In genomic region chrX:154013614-154014360, GRCh38 we compare ENCODE assay signal across 8 cellular contexts. TPM values are rescaled to one million over a fixed set of nuclear protein-coding genes. Genes with fewer than 3 reads are reported as not detected.
DNase-seq lines count a peak whose midpoint lies in the region; ATAC-seq and TF ChIP-seq lines count a peak whose summit lies in the region.

No MANE protein-coding gene starts in this region.

- H3K9me3 ChIP-seq in psoas muscle = no peaks in the 10 kb centered on the region

- intact Hi-C loops in psoas muscle (cut with DNase I) = loop anchor here (2.0 to 5.0 kb wide), 3 partner anchors 37 to 41 kb away; partner anchors contain the start of genes HCFC1 (in 1 of the 2) and TMEM187 (in 1 of the 2)

- peaks cover 0 to 9% of the 10 kb centered on the region in 2 donors for H3K36me3 Mint-ChIP-seq in activated T-cell treated with anti-CD3 and anti-CD28 coated beads, Interleukin-2, amount 50 U/mL, for 72 hours (ENCODE audit: insufficient read depth in 2 of 2)

- TF ChIP-seq CTCF in GM12872 (IDR thresholded peaks at IDR 0.05; ENCODE audit: insufficient read depth, low read depth, low read length) (peak; percentile 90), foreskin keratinocyte (conservative IDR thresholded peaks at IDR 0.05) (peak; percentile 71), psoas muscle (IDR thresholded peaks at IDR 0.05) (peak; percentile 89)

- peaks cover 15% of the 10 kb centered on the region for H3K4me1 Mint-ChIP-seq in activated T-cell treated with anti-CD3 and anti-CD28 coated beads, Interleukin-2, amount 50 U/mL, for 72 hours (ENCODE audit: low read depth)

- DNase-seq in A172 (ENCODE audit: low spot score) = peak; percentile 40
- DNase-seq in NCI-H2227 (lab: John Stamatoyannopoulos, UW; ENCODE audit: unreplicated experiment) = peak; percentile 54
- DNase-seq in activated T-cell treated with anti-CD3 and anti-CD28 coated beads, Interleukin-2, amount 50 U/mL, for 72 hours = peak; percentile 46 to 50
- no peak for DNase-seq in foreskin keratinocyte
- DNase-seq in psoas muscle = peak in 1 of 2 donors; percentile 71
- DNase-seq in foreskin melanocyte = no peak
- DNase-seq in DMS114 treated with DMSO at 0.1 percent for 48 hours (lab: John Stamatoyannopoulos, UW; ENCODE audit: unreplicated experiment) = no peak

- ATAC-seq in activated T-cell treated with anti-CD3 and anti-CD28 coated beads, Interleukin-2, amount 50 U/mL, for 72 hours (replicated peaks in 1 of 2) = peak; percentile 72 to 75
- ATAC-seq in foreskin keratinocyte (peak; percentile 35), psoas muscle (peak; percentile 48 to 68 (median 60))

- H3K27me3 ChIP-seq in foreskin keratinocyte = no peaks in the 10 kb centered on the region
- peaks cover 0 to 16% (median 0%) of the 10 kb centered on the region in 3 donors for H3K27me3 ChIP-seq in psoas muscle (ENCODE audit: insufficient read depth in 3 of 3, low read length in 2 of 3)

- H3K9me3 Mint-ChIP-seq in activated T-cell treated with anti-CD3 and anti-CD28 coated beads, Interleukin-2, amount 50 U/mL, for 72 hours = no peaks in the 10 kb centered on the region

- WGBS in psoas muscle, 3 donors = 36 to 57% (median 41%) methylated on average over 13 to 20 of the region's 20 CpGs

- H3K4me3 Mint-ChIP-seq in activated T-cell treated with anti-CD3 and anti-CD28 coated beads, Interleukin-2, amount 50 U/mL, for 72 hours = no peak overlapping the region

- H3K4me1 ChIP-seq in foreskin keratinocyte (no peaks in the 10 kb centered on the region), psoas muscle (peaks cover 8% of the 10 kb centered on the region)

- peaks cover 0 to 21% of the 10 kb centered on the region in 2 donors for H3K36me3 ChIP-seq in psoas muscle (ENCODE audit: insufficient read depth in 1 of 2, low read depth in 1 of 2)

- H3K27ac Mint-ChIP-seq in activated T-cell treated with anti-CD3 and anti-CD28 coated beads, Interleukin-2, amount 50 U/mL, for 72 hours = no peak overlapping the region

- H3K27ac ChIP-seq in foreskin keratinocyte (no peak overlapping the region), psoas muscle (no peak overlapping the region)

- no peak overlapping the region for H3K4me3 ChIP-seq in psoas muscle

- H3K27me3 Mint-ChIP-seq in activated T-cell treated with anti-CD3 and anti-CD28 coated beads, Interleukin-2, amount 50 U/mL, for 72 hours (ENCODE audit: low read depth) = peaks cover 5% of the 10 kb centered on the region

RNA-seq across cellular contexts. Expression of gene IRAK1, which starts 5.9 kb away (rescaled TPM):
- 192 and 220 TPM in 2 replicates for total RNA-seq in A172 (2014; rRNA removed; shearing (Covaris generic))
- 100 to 1,000 TPM; 131 to 150 TPM for total RNA-seq in activated T-cell treated with anti-CD3 and anti-CD28 coated beads, Interleukin-2, amount 50 U/mL, for 72 hours
- total RNA-seq in foreskin keratinocyte (161 and 174 TPM in 2 replicates), psoas muscle (100 to 1,000 TPM in 2 of 4 donors, 10 to 100 TPM in 2; 56.1 to 158 (median 101) TPM)
- polyA plus RNA-seq in foreskin keratinocyte (168 and 175 TPM in 2 replicates), psoas muscle (100 to 1,000 TPM; 127 to 368 (median 202) TPM)

RNA-seq across cellular contexts. Expression of gene TMEM187, which starts 41.2 kb away (rescaled TPM):
- total RNA-seq in A172 (2014; rRNA removed; shearing (Covaris generic)) = 8.6 and 9.6 TPM in 2 replicates
- total RNA-seq in activated T-cell treated with anti-CD3 and anti-CD28 coated beads, Interleukin-2, amount 50 U/mL, for 72 hours = 1 to 10 TPM; 9.1 to 9.8 TPM
- 3.9 TPM in 2 replicates for total RNA-seq in foreskin keratinocyte
- polyA plus RNA-seq in foreskin keratinocyte = 5.0 and 5.4 TPM in 2 replicates
- total RNA-seq in psoas muscle = 1 to 10 TPM; 3.2 to 7.8 (median 6.8) TPM
- 1 to 10 TPM; 2.2 to 6.7 (median 5.2) TPM for polyA plus RNA-seq in psoas muscle

RNA-seq across cellular contexts. Expression of gene HCFC1, which starts 42.2 kb away (rescaled TPM):
- 40.8 and 41.7 TPM in 2 replicates for total RNA-seq in A172 (2014; rRNA removed; shearing (Covaris generic))
- total RNA-seq in activated T-cell treated with anti-CD3 and anti-CD28 coated beads, Interleukin-2, amount 50 U/mL, for 72 hours = 10 to 100 TPM; 59.3 to 65.8 TPM
- 42.9 and 46.0 TPM in 2 replicates for total RNA-seq in foreskin keratinocyte
- 22.0 and 23.2 TPM in 2 replicates for polyA plus RNA-seq in foreskin keratinocyte
- 10 to 100 TPM; 29.8 to 50.1 (median 40.0) TPM for total RNA-seq in psoas muscle
- polyA plus RNA-seq in psoas muscle = 10 to 100 TPM; 15.1 to 46.5 (median 25.8) TPM

Comparison
In these comparisons a context has a peak if more than half of its experiments do, and no peak if none do; other contexts are left out.
1. DNase-seq: peak in A172 (single experiment), NCI-H2227 (single experiment) and activated T-cell treated with anti-CD3 and anti-CD28 coated beads, Interleukin-2, amount 50 U/mL, for 72 hours (2 of 2); none in foreskin keratinocyte (0 of 2), foreskin melanocyte (single experiment) and DMS114 treated with DMSO at 0.1 percent for 48 hours (single experiment).
2. Peak in every context shown above with its lines, with median percentiles within 50 percentile points of each other: CTCF ChIP-seq and ATAC-seq.